Comparison of ENCODE assay signal across 12 cellular contexts in the genomic region with DNA sequence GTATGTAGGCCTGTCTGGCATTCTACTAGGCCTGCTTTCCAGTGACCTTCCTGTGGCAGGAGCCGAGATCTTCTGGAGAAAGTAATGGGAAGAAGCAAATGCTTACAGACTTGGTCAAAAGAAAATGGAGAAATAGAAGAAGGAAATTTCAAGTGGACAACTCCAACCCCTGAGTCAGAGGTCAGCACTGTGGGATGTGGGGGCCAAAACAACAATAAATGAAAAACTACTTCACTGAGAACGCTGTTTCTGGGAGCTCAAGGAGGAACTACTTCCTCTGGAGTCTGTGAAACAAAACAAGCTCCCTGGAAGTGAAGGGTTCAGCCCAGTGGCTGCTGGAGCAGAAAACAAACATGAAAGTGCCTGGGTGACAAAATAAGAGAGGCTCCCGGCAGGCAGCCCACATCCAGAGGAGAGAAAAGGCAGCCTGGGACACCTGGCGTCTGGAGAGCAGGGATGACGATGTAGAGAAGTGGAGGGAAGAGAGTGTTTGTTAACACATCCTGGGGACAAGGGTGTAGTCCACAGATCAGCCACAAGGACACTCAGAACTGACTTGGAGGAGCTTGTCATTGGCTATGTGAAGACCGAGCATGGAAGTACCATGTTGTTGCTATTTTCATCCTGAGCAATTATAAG.
DNase-seq lines count a peak whose midpoint lies in the region; ATAC-seq and TF ChIP-seq lines count a peak whose summit lies in the region.
"Had no signal": no experiment of that assay in that cellular context is flagged by ENCODE, and none has a peak within 500 bp of the region (broad histone marks: within the 10 kb centered on the region; RNA-seq: fewer than 3 reads in every experiment).

No MANE protein-coding gene starts in this region.

- no peak overlapping the region for H4K12ac ChIP-seq in trophoblast cell (ENCODE audit: low read depth, low read length)

- H2BK120ac ChIP-seq in trophoblast cell (ENCODE audit: insufficient read depth, low read length, poor library complexity) = no peak overlapping the region

- H3K14ac ChIP-seq in trophoblast cell (ENCODE audit: low read length) = no peak overlapping the region

- H3K27ac ChIP-seq in HCT116 (ENCODE audit: low read depth, low read length) = no peak overlapping the region
- H3K27ac ChIP-seq in trophoblast cell (ENCODE audit: low read depth, low read length) = peak overlapping the region; percentile 26
- H3K27ac ChIP-seq: SJSA1 had no signal

- no peak overlapping the region for H3K4me2 ChIP-seq in HCT116 (ENCODE audit: low read length)
- H3K4me2 ChIP-seq in trophoblast cell (ENCODE audit: low read length) = no peak overlapping the region

- DNase-seq in HCT116 (ENCODE audit: low read depth, low spot score) (no peak), NCI-H2107 treated with DMSO at 0.1 percent for 48 hours (lab: John Stamatoyannopoulos, UW; ENCODE audit: unreplicated experiment) (peak; percentile 94), trophoblast cell (peak in 1 of 2 donors; percentile 29), AG20443 (ENCODE audit: low spot score) (no peak)
- DNase-seq in activated T-cell treated with anti-CD3 and anti-CD28 coated beads, Interleukin-2, amount 50 U/mL, for 48 hours = no peak
- DNase-seq in stimulated activated naive CD4-positive, alpha-beta T cell (lab: John Stamatoyannopoulos, UW) = no peak
- DNase-seq: activated T-cell treated with anti-CD3 and anti-CD28 coated beads, Interleukin-2, amount 50 U/mL, for 72 hours; NCI-H446; stimulated activated CD4-positive, alpha-beta T cell treated with anti-CD3 and anti-CD28 coated beads, Interleukin-4, amount 100 ng/mL, for 24 hours had no signal

- BruUV-seq in HCT116 (replicated peaks; lab: Mats Ljungman, UMichigan) = no TSS peak

- H4K20me1 ChIP-seq in HCT116 (ENCODE audit: insufficient read depth) = no peaks in the 10 kb centered on the region

- CTCF ChIA-PET in HCT116 (lab: Charles Lee) = interaction anchor here (1.0 kb wide), 1 partner anchor 8 kb away, joined by 3 read pairs; no protein-coding TSS in a partner anchor

- H2BK12ac ChIP-seq in trophoblast cell (ENCODE audit: low read length) = no peak overlapping the region

- peak overlapping the region; percentile 73 for H3K27ac Mint-ChIP-seq in dendritic cell treated with granulocyte-macrophage colony-stimulating factor and Interleukin-4, amounts not matched to agents 40 ng/mL and 50 ng/mL, for 4 days
- H3K27ac Mint-ChIP-seq: activated T-cell treated with anti-CD3 and anti-CD28 coated beads, Interleukin-2, amount 50 U/mL, for 72 hours; brain had no signal

- H3K79me2 ChIP-seq in HCT116 (ENCODE audit: insufficient read depth, low read length) (no peaks in the 10 kb centered on the region), trophoblast cell (ENCODE audit: control insufficient read depth, insufficient read depth, low read length, poor library complexity) (no peaks in the 10 kb centered on the region)

- peak overlapping the region; percentile 37 for H3K4me3 Mint-ChIP-seq in dendritic cell treated with granulocyte-macrophage colony-stimulating factor and Interleukin-4, amounts not matched to agents 40 ng/mL and 50 ng/mL, for 4 days
- H3K4me3 Mint-ChIP-seq: activated T-cell treated with anti-CD3 and anti-CD28 coated beads, Interleukin-2, amount 50 U/mL, for 72 hours; brain had no signal

- 0 out of 2 replicates have a peak, but pooled peaks have one; percentile 26 for ATAC-seq in HCT116
- ATAC-seq: activated T-cell treated with anti-CD3 and anti-CD28 coated beads, Interleukin-2, amount 50 U/mL, for 72 hours had no signal

- peaks cover 6% of the 10 kb centered on the region for H3K36me3 Mint-ChIP-seq in dendritic cell treated with granulocyte-macrophage colony-stimulating factor and Interleukin-4, amounts not matched to agents 40 ng/mL and 50 ng/mL, for 4 days (ENCODE audit: low read depth)

- H3K9me2 ChIP-seq in HCT116 (ENCODE audit: insufficient read depth) = no peaks in the 10 kb centered on the region

- peaks cover 34% of the 10 kb centered on the region for H3K4me1 Mint-ChIP-seq in dendritic cell treated with granulocyte-macrophage colony-stimulating factor and Interleukin-4, amounts not matched to agents 40 ng/mL and 50 ng/mL, for 4 days (ENCODE audit: low read depth)

- no peak for TF ChIP-seq RAD21 in HCT116 (IDR thresholded peaks at IDR 0.05; ENCODE audit: low read depth)

- H2AK5ac ChIP-seq in trophoblast cell (ENCODE audit: low read length) = no peak overlapping the region

- H4K91ac ChIP-seq in trophoblast cell (ENCODE audit: low read depth, low read length) = no peak overlapping the region

- TF ChIP-seq CTCF in HCT116 (IDR thresholded peaks at IDR 0.05 in 2 of 3, conservative IDR thresholded peaks at IDR 0.05 in 1 of 3; ENCODE audit: borderline replicate concordance in 1 of 3, insufficient read depth in 1 of 3, low read depth in 2 of 3, low read length in 2 of 3) = peak in 2 of 3 experiments; percentile 25 to 27; a peak in 2 of 6 replicates

- RAD21 ChIA-PET in HCT116 (lab: Charles Lee; ENCODE audit: low non-redundant PET in 1 of 2, low total read pairs in 2 of 2, uncharacterized antibody in 2 of 2, unreplicated experiment in 2 of 2) = no interaction called here

- H3K23ac ChIP-seq in trophoblast cell (ENCODE audit: low read length) = no peak overlapping the region

- POLR2A ChIA-PET in HCT116 (lab: Charles Lee) = interaction anchor here (1.0 kb wide), 1 partner anchor 11 kb away, joined by 3 read pairs; no protein-coding TSS in a partner anchor

- TF ChIP-seq POLR2A in HCT116 (IDR thresholded peaks at IDR 0.05; ENCODE audit: borderline replicate concordance, extremely low read depth, insufficient read depth, insufficient read length) = no peak

- H3K36me3 ChIP-seq in HCT116 (ENCODE audit: control insufficient read depth in 1 of 2, insufficient read depth in 2 of 2, low read length in 2 of 2) (no peaks in the 10 kb centered on the region), trophoblast cell (ENCODE audit: control insufficient read depth in 1 of 2, insufficient read depth in 2 of 2, low read length in 2 of 2) (no peaks in the 10 kb centered on the region)
- H3K36me3 ChIP-seq: SJSA1 had no signal

- no peak overlapping the region for H3K4ac ChIP-seq in trophoblast cell (ENCODE audit: low read depth, low read length)

- no peak overlapping the region for H3K9ac ChIP-seq in HCT116 (ENCODE audit: low read length)
- H3K9ac ChIP-seq in trophoblast cell (ENCODE audit: low read length) = no peak overlapping the region

- no peak overlapping the region for H2AFZ ChIP-seq in HCT116 (ENCODE audit: low read depth, low read length, poor library complexity, severe bottlenecking)
- H2AFZ ChIP-seq in trophoblast cell (ENCODE audit: insufficient read depth, low read length, poor library complexity) = no peak overlapping the region

- H2BK5ac ChIP-seq in trophoblast cell (ENCODE audit: low read depth, low read length, poor library complexity) = no peak overlapping the region

- H3K4me1 ChIP-seq in HCT116 (ENCODE audit: control insufficient read depth in 1 of 2, insufficient read depth in 2 of 2, low read length in 2 of 2) (peaks cover 36 to 55% of the 10 kb centered on the region in 2 experiments), trophoblast cell (ENCODE audit: control insufficient read depth in 1 of 2, insufficient read depth in 2 of 2, low read length in 2 of 2) (peaks cover under 1 to 7% of the 10 kb centered on the region in 2 experiments)
- H3K4me1 ChIP-seq: SJSA1 had no signal

- H3K18ac ChIP-seq in trophoblast cell (ENCODE audit: low read length) = no peak overlapping the region

- intact Hi-C loops in HCT116 (cut with micrococcal nuclease) = loop anchor here (10.0 kb wide), 1 partner anchor 1317 kb away; the partner anchor contains the start of gene COX20
- intact Hi-C loops in dendritic cell treated with granulocyte-macrophage colony-stimulating factor and Interleukin-4, amounts not matched to agents 40 ng/mL and 50 ng/mL, for 4 days (cut with micrococcal nuclease) = no loop called here

- no peaks in the 10 kb centered on the region for H3K27me3 ChIP-seq in HCT116 (ENCODE audit: insufficient read depth, low read length)
- no peaks in the 10 kb centered on the region for H3K27me3 ChIP-seq in trophoblast cell (ENCODE audit: insufficient read depth, low read length)
- H3K27me3 ChIP-seq: SJSA1 had no signal

- H4K8ac ChIP-seq in trophoblast cell (ENCODE audit: low read depth, low read length) = no peak overlapping the region

- H3K9me3 Mint-ChIP-seq in dendritic cell treated with granulocyte-macrophage colony-stimulating factor and Interleukin-4, amounts not matched to agents 40 ng/mL and 50 ng/mL, for 4 days = peaks cover 16% of the 10 kb centered on the region

- no peaks in the 10 kb centered on the region for H3K27me3 Mint-ChIP-seq in dendritic cell treated with granulocyte-macrophage colony-stimulating factor and Interleukin-4, amounts not matched to agents 40 ng/mL and 50 ng/mL, for 4 days
- H3K27me3 Mint-ChIP-seq: brain had no signal

- H3K4me3 ChIP-seq in HCT116 (replicated peaks in 1 of 2; ENCODE audit: low read depth in 1 of 2, low read length in 2 of 2) (no peak overlapping the region), trophoblast cell (ENCODE audit: low read depth, low read length) (no peak overlapping the region)
- H3K4me3 ChIP-seq: SJSA1 had no signal

- WGBS in trophoblast cell (ENCODE audit: extremely low coverage, insufficient coverage, insufficient read length) = no CpG with 5 or more reads among the region's 6 CpGs

- no peaks in the 10 kb centered on the region for H3K79me1 ChIP-seq in trophoblast cell (ENCODE audit: low read length)

- H3K9me3 ChIP-seq in HCT116 (ENCODE audit: control insufficient read depth in 1 of 2, insufficient read depth in 1 of 2, low read depth in 1 of 2, low read length in 2 of 2) = no peaks in the 10 kb centered on the region
- H3K9me3 ChIP-seq in trophoblast cell (ENCODE audit: insufficient read depth, low read depth, low read length) = no peaks in the 10 kb centered on the region
- H3K9me3 ChIP-seq: SJSA1 had no signal

TF ChIP-seq in HCT116, 20 proteins besides CTCF, POLR2A, EP300 and RAD21 (continues in another document):
- no peak for TF ChIP-seq POLR2AphosphoS5 (IDR thresholded peaks at IDR 0.05; ENCODE audit: low read depth, low read length)
- TF ChIP-seq EZH2 (IDR thresholded peaks at IDR 0.05) = no peak
- TF ChIP-seq TCF7L2 (IDR thresholded peaks at IDR 0.05; ENCODE audit: borderline replicate concordance, extremely low read depth, insufficient read depth, insufficient read length) = no peak
- TF ChIP-seq EGR1 (IDR thresholded peaks at IDR 0.05; ENCODE audit: low read depth) = no peak
- no peak for TF ChIP-seq MAX (IDR thresholded peaks at IDR 0.05)
- no peak for TF ChIP-seq CEBPB (IDR thresholded peaks at IDR 0.05; ENCODE audit: low read depth)
- TF ChIP-seq YY1 (IDR thresholded peaks at IDR 0.05; ENCODE audit: extremely low read depth, insufficient replicate concordance, low read depth, low read length) = no peak
